In the genomic region with DNA sequence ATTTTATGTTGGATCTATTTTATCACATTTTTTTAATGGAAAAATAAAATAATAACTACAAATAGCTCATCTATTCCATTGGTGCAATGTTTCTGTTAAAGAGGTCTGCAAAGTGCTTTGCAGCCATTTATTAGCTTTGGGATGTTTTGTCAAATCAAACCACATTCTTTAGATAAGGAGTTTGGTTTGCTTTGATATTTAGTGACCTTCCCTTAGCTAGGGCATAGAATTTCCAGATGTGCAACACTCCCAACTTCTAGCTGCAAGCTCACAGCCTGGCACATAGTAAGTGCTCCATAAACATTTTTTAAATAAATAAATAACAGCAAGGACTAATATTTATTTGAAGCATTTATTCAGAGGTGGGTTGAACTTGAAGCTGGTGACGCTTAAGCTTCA, we compare ENCODE assay signal across 21 cellular contexts.
"Had no signal": no experiment of that assay in that cellular context is flagged by ENCODE, and none has a peak within 500 bp of the region (broad histone marks: within the 10 kb centered on the region; RNA-seq: fewer than 3 reads in every experiment).

No MANE protein-coding gene starts in this region.

- H3K27ac Mint-ChIP-seq: activated CD4-positive, alpha-beta T cell treated with anti-CD3 and anti-CD28 coated beads, Interleukin-2, amount 10 ng/mL, durations not matched to agents 7 days and 5 days; activated CD8-positive, alpha-beta T cell treated with anti-CD3 and anti-CD28 coated beads for 36 hours; activated naive CD4-positive, alpha-beta T cell treated with anti-CD3 and anti-CD28 coated beads, Interleukin-2, amount 50 U/mL, for 72 hours; activated T-cell treated with anti-CD3 and anti-CD28 coated beads, Interleukin-2, amount 50 U/mL, for 72 hours; naive B cell; T-helper 17 cell; WTC11 had no signal

- H3K27ac ChIP-seq: left lung, testis, transverse colon had no signal

- H3K4me3 Mint-ChIP-seq: activated CD4-positive, alpha-beta T cell treated with anti-CD3 and anti-CD28 coated beads, Interleukin-2, amount 10 ng/mL, durations not matched to agents 7 days and 5 days; activated CD8-positive, alpha-beta T cell treated with anti-CD3 and anti-CD28 coated beads for 36 hours; activated T-cell treated with anti-CD3 and anti-CD28 coated beads, Interleukin-2, amount 50 U/mL, for 72 hours; central memory CD8-positive, alpha-beta T cell; mesothelial cell of epicardium; naive B cell; T-helper 17 cell; WTC11 had no signal

- DNase-seq: activated CD4-positive, alpha-beta T cell treated with anti-CD3 and anti-CD28 coated beads for 1 hour; activated CD4-positive, alpha-beta T cell treated with anti-CD3 and anti-CD28 coated beads, Interleukin-2, amount 10 ng/mL, durations not matched to agents 7 days and 5 days; activated CD8-positive, alpha-beta T cell treated with anti-CD3 and anti-CD28 coated beads for 36 hours; activated naive CD4-positive, alpha-beta T cell; activated T-cell treated with anti-CD3 and anti-CD28 coated beads, Interleukin-2, amount 50 U/mL, for 72 hours; anterior cingulate cortex; effector CD4-positive, alpha-beta T cell; heart right ventricle; left lung; naive B cell; stimulated activated CD4-positive, alpha-beta T cell treated with anti-CD3 and anti-CD28 coated beads, Interleukin-4, amount 100 ng/mL, for 1 hour; stimulated activated naive CD8-positive, alpha-beta T cell treated with anti-CD3 and anti-CD28 coated beads, Interleukin-15, Interleukin-2, amounts not matched to agents 100 U/mL and 50 U/mL, for 24 hours; T-helper 17 cell; T1000; testis; transverse colon had no signal

- H3K27me3 ChIP-seq: foreskin keratinocyte, heart right ventricle, left lung, testis, transverse colon had no signal

- H3K9me3 Mint-ChIP-seq: activated CD4-positive, alpha-beta T cell treated with anti-CD3 and anti-CD28 coated beads, Interleukin-2, amount 10 ng/mL, durations not matched to agents 7 days and 5 days; activated CD8-positive, alpha-beta T cell treated with anti-CD3 and anti-CD28 coated beads for 36 hours; activated naive CD4-positive, alpha-beta T cell treated with anti-CD3 and anti-CD28 coated beads, Interleukin-2, amount 50 U/mL, for 72 hours; activated T-cell treated with anti-CD3 and anti-CD28 coated beads, Interleukin-2, amount 50 U/mL, for 72 hours; central memory CD8-positive, alpha-beta T cell; mesothelial cell of epicardium; naive B cell; WTC11 had no signal

- H3K36me3 ChIP-seq: heart right ventricle, left lung, transverse colon had no signal

- H3K36me3 Mint-ChIP-seq: activated naive CD4-positive, alpha-beta T cell treated with anti-CD3 and anti-CD28 coated beads, Interleukin-2, amount 50 U/mL, for 72 hours; mesothelial cell of epicardium; naive B cell; WTC11 had no signal

- H3K4me1 Mint-ChIP-seq: activated CD4-positive, alpha-beta T cell treated with anti-CD3 and anti-CD28 coated beads, Interleukin-2, amount 10 ng/mL, durations not matched to agents 7 days and 5 days; central memory CD8-positive, alpha-beta T cell; naive B cell; T-helper 17 cell had no signal

- ATAC-seq: activated CD8-positive, alpha-beta T cell treated with anti-CD3 and anti-CD28 coated beads for 36 hours; activated naive CD4-positive, alpha-beta T cell treated with anti-CD3 and anti-CD28 coated beads, Interleukin-2, amount 50 U/mL, for 72 hours; activated T-cell treated with anti-CD3 and anti-CD28 coated beads, Interleukin-2, amount 50 U/mL, for 72 hours; heart right ventricle; stimulated activated naive CD8-positive, alpha-beta T cell treated with anti-CD3 and anti-CD28 coated beads, Interleukin-15, Interleukin-2, amounts not matched to agents 100 U/mL and 50 U/mL, for 24 hours; T-helper 17 cell; WTC11 had no signal

- H3K4me3 ChIP-seq: heart right ventricle, left lung, testis, transverse colon had no signal

- H3K9me3 ChIP-seq: heart right ventricle, left lung, testis, transverse colon had no signal
